Comparison of ENCODE assay signal across 18 cellular contexts in the genomic region with DNA sequence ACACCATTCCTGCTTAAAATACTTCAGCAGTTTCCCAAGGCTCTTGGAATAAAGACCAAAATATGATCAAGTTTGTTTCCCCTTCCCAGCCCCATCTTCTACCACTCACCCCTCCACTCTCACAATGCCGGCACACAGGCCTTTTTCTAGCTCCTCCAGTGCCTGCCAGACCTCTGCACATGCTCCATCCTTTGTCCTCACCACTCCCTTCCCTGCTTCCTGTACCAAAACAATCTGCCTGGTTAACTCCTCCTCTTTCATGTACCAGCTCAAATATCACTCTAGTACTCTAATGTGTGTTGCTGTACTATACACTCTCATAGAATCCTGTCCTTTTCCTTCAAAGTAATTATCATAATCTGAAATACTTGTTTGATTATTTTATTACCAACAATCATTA. TPM values are rescaled to one million over a fixed set of nuclear protein-coding genes. Genes with fewer than 3 reads are reported as not detected.
DNase-seq lines count a peak whose midpoint lies in the region; ATAC-seq and TF ChIP-seq lines count a peak whose summit lies in the region.
"Had no signal": no experiment of that assay in that cellular context is flagged by ENCODE, and none has a peak within 500 bp of the region (broad histone marks: within the 10 kb centered on the region; RNA-seq: fewer than 3 reads in every experiment).

No MANE protein-coding gene starts in this region.

- H2AFZ ChIP-seq in GM23338, result no peak overlapping the region

- H3K4me1 ChIP-seq in CD8-positive, alpha-beta T cell (ENCODE audit: insufficient read depth, low read length), result peaks cover 13% of the 10 kb centered on the region
- peaks cover 16% of the 10 kb centered on the region for H3K4me1 ChIP-seq in GM23338 (ENCODE audit: insufficient read depth)

- H3K9me2 ChIP-seq in GM23338 (ENCODE audit: insufficient read depth), result no peaks in the 10 kb centered on the region

- no peak overlapping the region for H3K4me3 ChIP-seq in CD8-positive, alpha-beta T cell (ENCODE audit: low read depth, low read length)
- no peak overlapping the region for H3K4me3 ChIP-seq in GM23338
- H3K4me3 ChIP-seq: tibial artery had no signal

- H3K36me3 ChIP-seq in CD8-positive, alpha-beta T cell (ENCODE audit: insufficient read depth, low read length), result no peaks in the 10 kb centered on the region
- peaks cover 12% of the 10 kb centered on the region for H3K36me3 ChIP-seq in GM23338 (ENCODE audit: insufficient read depth)

- no peaks in the 10 kb centered on the region for H3K9me3 ChIP-seq in CD8-positive, alpha-beta T cell (ENCODE audit: low read length)
- H3K9me3 ChIP-seq: tibial artery had no signal

- H3K27me3 ChIP-seq in CD8-positive, alpha-beta T cell (ENCODE audit: insufficient read depth, low read length), result no peaks in the 10 kb centered on the region
- no peaks in the 10 kb centered on the region for H3K27me3 ChIP-seq in GM23338 (ENCODE audit: insufficient read depth)
- H3K27me3 ChIP-seq: tibial artery had no signal

- H4K20me1 ChIP-seq in GM23338 (replicated peaks; ENCODE audit: insufficient read depth), result peaks cover 32% of the 10 kb centered on the region

- no peak overlapping the region for H3K27ac Mint-ChIP-seq in CD8-positive, alpha-beta T cell
- H3K27ac Mint-ChIP-seq in GM23338 (no peak overlapping the region), memory B cell (peak overlapping the region; percentile 74)

- no peak for DNase-seq in CD8-positive, alpha-beta T cell
- DNase-seq in GM23338 (ENCODE audit: low spot score) (no peak), memory B cell (ENCODE audit: low spot score in 2 of 2) (no peak), NCI-H446 (lab: John Stamatoyannopoulos, UW) (no peak), medulla oblongata (ENCODE audit: extremely low spot score) (no peak)
- DNase-seq: activated effector memory CD4-positive, alpha-beta T cell treated with anti-CD3 and anti-CD28 coated beads, Interleukin-2, amount 50 U/mL, for 16 hours; effector CD4-positive, alpha-beta T cell; GOT3; IMR-90; NCI-H1694; NCI-H524; right cardiac atrium; SHP77; T-helper 1 cell; tibial artery had no signal

- no peak for TF ChIP-seq CTCF in CD8-positive, alpha-beta T cell (IDR thresholded peaks at IDR 0.05)
- TF ChIP-seq CTCF in GM23338 (conservative IDR thresholded peaks at IDR 0.05; ENCODE audit: low read depth in 2 of 2), result no peak

- no peaks in the 10 kb centered on the region for H3F3A ChIP-seq in GM23338 (replicated peaks; ENCODE audit: low read depth)

- no peak for ATAC-seq in CD8-positive, alpha-beta T cell
- ATAC-seq in GM23338 (peak; percentile 35; the same call in 1 of the 3 replicates), memory B cell (ENCODE audit: low read depth) (no peak), HG03175 (IDR thresholded peaks at IDR 0.05; ENCODE audit: unreplicated experiment) (no peak), HG03097 (IDR thresholded peaks at IDR 0.05; ENCODE audit: low FRiP score, unreplicated experiment) (no peak)

- H3K27ac ChIP-seq in CD8-positive, alpha-beta T cell (ENCODE audit: low read depth, low read length), result no peak overlapping the region
- no peak overlapping the region for H3K27ac ChIP-seq in GM23338 (ENCODE audit: low read depth)
- peak overlapping the region; percentile 70 for H3K27ac ChIP-seq in angular gyrus (ENCODE audit: low read depth, low read length)
- H3K27ac ChIP-seq: tibial artery had no signal

- H3K36me3 Mint-ChIP-seq in CD8-positive, alpha-beta T cell, result peaks cover 4% of the 10 kb centered on the region
- H3K36me3 Mint-ChIP-seq in GM23338 (ENCODE audit: low read depth), result peaks cover 9% of the 10 kb centered on the region
- peaks cover 34% of the 10 kb centered on the region for H3K36me3 Mint-ChIP-seq in memory B cell

- peaks cover 28% of the 10 kb centered on the region for H3K4me1 Mint-ChIP-seq in CD8-positive, alpha-beta T cell (ENCODE audit: low read depth)
- peaks cover 16% of the 10 kb centered on the region for H3K4me1 Mint-ChIP-seq in GM23338
- H3K4me1 Mint-ChIP-seq in memory B cell, result peaks cover 28% of the 10 kb centered on the region

- peak overlapping the region; percentile 0 for H3K4me3 Mint-ChIP-seq in CD8-positive, alpha-beta T cell
- H3K4me3 Mint-ChIP-seq in GM23338, result no peak overlapping the region
- no peak overlapping the region for H3K4me3 Mint-ChIP-seq in memory B cell

- intact Hi-C loops in CD8-positive, alpha-beta T cell (cut with DNase I, micrococcal nuclease), result no loop called here

- no peak overlapping the region for H3K4me2 ChIP-seq in GM23338

- peaks cover 72% of the 10 kb centered on the region for H3K79me2 ChIP-seq in GM23338 (replicated peaks; ENCODE audit: insufficient read depth)

- CTCF ChIA-PET in CD8-positive, alpha-beta T cell (lab: Charles Lee), result no interaction called here

- H3K27me3 Mint-ChIP-seq in CD8-positive, alpha-beta T cell (ENCODE audit: low read depth), result peaks cover 2% of the 10 kb centered on the region
- peaks cover 5% of the 10 kb centered on the region for H3K27me3 Mint-ChIP-seq in GM23338 (ENCODE audit: insufficient read depth, low read depth, poor library complexity)
- no peaks in the 10 kb centered on the region for H3K27me3 Mint-ChIP-seq in memory B cell

- H3K9me3 Mint-ChIP-seq in CD8-positive, alpha-beta T cell, result no peaks in the 10 kb centered on the region
- H3K9me3 Mint-ChIP-seq in GM23338, result peaks cover 3% of the 10 kb centered on the region; the same call in 1 of the 3 replicates
- H3K9me3 Mint-ChIP-seq in memory B cell, result no peaks in the 10 kb centered on the region

- POLR2A ChIA-PET in CD8-positive, alpha-beta T cell (lab: Charles Lee), result no interaction called here

TF ChIP-seq in GM23338, 12 proteins besides CTCF, POLR2A, EP300 and RAD21 (continues in another document):
- TF ChIP-seq POLR2AphosphoS5 (IDR thresholded peaks at IDR 0.05; ENCODE audit: low read depth) (no peak), EZH2 (IDR thresholded peaks at IDR 0.05; ENCODE audit: low read depth, unreplicated experiment) (no peak), CREB1 (CRISPR knock-in tag; IDR thresholded peaks at IDR 0.05; ENCODE audit: low read depth) (no peak), ZNF114 (CRISPR knock-in tag; IDR thresholded peaks at IDR 0.05) (no peak), NANOG (IDR thresholded peaks at IDR 0.05; ENCODE audit: borderline replicate concordance) (no peak)
- TF ChIP-seq, protein P1, sequence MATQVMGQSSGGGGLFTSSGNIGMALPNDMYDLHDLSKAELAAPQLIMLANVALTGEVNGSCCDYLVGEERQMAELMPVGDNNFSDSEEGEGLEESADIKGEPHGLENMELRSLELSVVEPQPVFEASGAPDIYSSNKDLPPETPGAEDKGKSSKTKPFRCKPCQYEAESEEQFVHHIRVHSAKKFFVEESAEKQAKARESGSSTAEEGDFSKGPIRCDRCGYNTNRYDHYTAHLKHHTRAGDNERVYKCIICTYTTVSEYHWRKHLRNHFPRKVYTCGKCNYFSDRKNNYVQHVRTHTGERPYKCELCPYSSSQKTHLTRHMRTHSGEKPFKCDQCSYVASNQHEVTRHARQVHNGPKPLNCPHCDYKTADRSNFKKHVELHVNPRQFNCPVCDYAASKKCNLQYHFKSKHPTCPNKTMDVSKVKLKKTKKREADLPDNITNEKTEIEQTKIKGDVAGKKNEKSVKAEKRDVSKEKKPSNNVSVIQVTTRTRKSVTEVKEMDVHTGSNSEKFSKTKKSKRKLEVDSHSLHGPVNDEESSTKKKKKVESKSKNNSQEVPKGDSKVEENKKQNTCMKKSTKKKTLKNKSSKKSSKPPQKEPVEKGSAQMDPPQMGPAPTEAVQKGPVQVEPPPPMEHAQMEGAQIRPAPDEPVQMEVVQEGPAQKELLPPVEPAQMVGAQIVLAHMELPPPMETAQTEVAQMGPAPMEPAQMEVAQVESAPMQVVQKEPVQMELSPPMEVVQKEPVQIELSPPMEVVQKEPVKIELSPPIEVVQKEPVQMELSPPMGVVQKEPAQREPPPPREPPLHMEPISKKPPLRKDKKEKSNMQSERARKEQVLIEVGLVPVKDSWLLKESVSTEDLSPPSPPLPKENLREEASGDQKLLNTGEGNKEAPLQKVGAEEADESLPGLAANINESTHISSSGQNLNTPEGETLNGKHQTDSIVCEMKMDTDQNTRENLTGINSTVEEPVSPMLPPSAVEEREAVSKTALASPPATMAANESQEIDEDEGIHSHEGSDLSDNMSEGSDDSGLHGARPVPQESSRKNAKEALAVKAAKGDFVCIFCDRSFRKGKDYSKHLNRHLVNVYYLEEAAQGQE (IDR thresholded peaks at IDR 0.05; ENCODE audit: unreplicated experiment), result no peak
- TF ChIP-seq, protein P2, sequence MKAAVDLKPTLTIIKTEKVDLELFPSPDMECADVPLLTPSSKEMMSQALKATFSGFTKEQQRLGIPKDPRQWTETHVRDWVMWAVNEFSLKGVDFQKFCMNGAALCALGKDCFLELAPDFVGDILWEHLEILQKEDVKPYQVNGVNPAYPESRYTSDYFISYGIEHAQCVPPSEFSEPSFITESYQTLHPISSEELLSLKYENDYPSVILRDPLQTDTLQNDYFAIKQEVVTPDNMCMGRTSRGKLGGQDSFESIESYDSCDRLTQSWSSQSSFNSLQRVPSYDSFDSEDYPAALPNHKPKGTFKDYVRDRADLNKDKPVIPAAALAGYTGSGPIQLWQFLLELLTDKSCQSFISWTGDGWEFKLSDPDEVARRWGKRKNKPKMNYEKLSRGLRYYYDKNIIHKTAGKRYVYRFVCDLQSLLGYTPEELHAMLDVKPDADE (IDR thresholded peaks at IDR 0.05), result no peak

RNA-seq across cellular contexts. Expression of gene SCRN1, which starts 19.4 kb away (rescaled TPM):
- total RNA-seq in CD8-positive, alpha-beta T cell, result 1 to 10 TPM; 5.7 to 6.8 TPM
- 60.5 and 66.7 TPM in 2 replicates for total RNA-seq in GM23338 (2014; rRNA removed; shearing (Covaris generic))
- polyA plus RNA-seq in GM23338 (2016; fragmentation: Nextera tagmentation; extraction: Ambion mirVana), result 15.2 and 15.6 TPM in 2 replicates

RNA-seq across cellular contexts. Expression of gene FKBP14, which starts 56.3 kb away (rescaled TPM):
- 1 to 10 TPM; 5.7 to 6.1 TPM for total RNA-seq in CD8-positive, alpha-beta T cell
- total RNA-seq in GM23338 (2014; rRNA removed; shearing (Covaris generic)), result 11.8 and 21.4 TPM in 2 replicates
- 10.4 and 12.9 TPM in 2 replicates for polyA plus RNA-seq in GM23338 (2016; fragmentation: Nextera tagmentation; extraction: Ambion mirVana)

RNA-seq across cellular contexts. Expression of gene PLEKHA8, which starts 58.1 kb away (rescaled TPM):
- 1 to 10 TPM; 3.7 to 4.2 TPM for total RNA-seq in CD8-positive, alpha-beta T cell
- 36.9 and 44.9 TPM in 2 replicates for total RNA-seq in GM23338 (2014; rRNA removed; shearing (Covaris generic))
- polyA plus RNA-seq in GM23338 (2016; fragmentation: Nextera tagmentation; extraction: Ambion mirVana), result 10.2 and 11.6 TPM in 2 replicates
